In the genomic region with DNA sequence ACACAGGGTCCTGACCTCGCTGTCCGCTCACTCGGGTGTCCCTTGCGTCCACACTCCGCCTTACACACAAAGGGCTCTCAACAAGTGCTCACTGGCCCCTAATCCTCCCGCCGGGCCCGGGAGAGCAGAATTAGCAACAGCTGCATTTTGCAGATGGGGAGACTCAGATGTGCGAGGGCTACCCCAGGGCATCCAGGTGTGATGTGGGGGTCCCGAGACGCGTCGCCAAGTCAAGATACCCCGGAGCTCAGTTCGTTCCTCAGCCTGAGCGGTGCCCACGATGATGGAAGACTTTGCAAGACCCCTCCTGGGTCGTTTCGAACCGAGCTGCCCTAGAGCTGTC, we compare ENCODE assay signal across 8 cellular contexts. TPM values are rescaled to one million over a fixed set of nuclear protein-coding genes. Genes with fewer than 3 reads are reported as not detected.
DNase-seq lines count a peak whose midpoint lies in the region; TF ChIP-seq lines count a peak whose summit lies in the region.

No MANE protein-coding gene starts in this region.

- H3K4me1 Mint-ChIP-seq in CD8-positive, alpha-beta memory T cell: peaks cover 38 to 46% (median 38%) of the 10 kb centered on the region in 3 donors

- H3K4me3 Mint-ChIP-seq in CD8-positive, alpha-beta memory T cell: peak overlapping the region; percentile 71 to 98 (median 92)

- in situ Hi-C loops in HAP-1 (cut with MboI; ENCODE audit: low sequenced_read_pairs): loop anchor here (5.0 to 10.0 kb wide), 2 partner anchors 233 to 570 kb away; a partner anchor contains a TSS

- no peaks in the 10 kb centered on the region for H3K9me3 ChIP-seq in CD8-positive, alpha-beta memory T cell (ENCODE audit: low read length)
- H3K9me3 ChIP-seq in SJSA1 (replicated peaks): no peaks in the 10 kb centered on the region; the same call in none of the 2 replicates
- no peaks in the 10 kb centered on the region for H3K9me3 ChIP-seq in prostate gland
- no peaks in the 10 kb centered on the region for H3K9me3 ChIP-seq in HAP-1

- intact Hi-C loops in prostate gland (cut with DNase I): loop anchor here (5.0 to 10.0 kb wide), 3 partner anchors 228 to 570 kb away; a partner anchor contains a TSS

- no peak for TF ChIP-seq CTCF in fibroblast of the aortic adventitia (IDR thresholded peaks at IDR 0.05; ENCODE audit: insufficient read depth, low read length)
- TF ChIP-seq CTCF in prostate gland (IDR thresholded peaks at IDR 0.05): no peak

- peaks cover 37% of the 10 kb centered on the region for H3K4me1 ChIP-seq in CD8-positive, alpha-beta memory T cell (ENCODE audit: insufficient read depth, low read length)
- H3K4me1 ChIP-seq in SJSA1 (replicated peaks) (peaks cover 14% of the 10 kb centered on the region), prostate gland (replicated peaks) (peaks cover 3% of the 10 kb centered on the region), HAP-1 (peaks cover 2% of the 10 kb centered on the region; the same call in 1 of the 2 replicates)

- H3K4me3 ChIP-seq in CD8-positive, alpha-beta memory T cell (ENCODE audit: low read length): peak overlapping the region; percentile 71
- H3K4me3 ChIP-seq in SJSA1 (peak overlapping the region; percentile 38; the same call in 1 of the 2 replicates), fibroblast of the aortic adventitia (ENCODE audit: low read depth, low read length) (peak overlapping the region; percentile 61), prostate gland (peak overlapping the region; percentile 41 to 50), HAP-1 (no peak overlapping the region)

- peak overlapping the region in 7 of 8 donors; percentile 17 to 98 (median 87) for H3K27ac Mint-ChIP-seq in CD8-positive, alpha-beta memory T cell

- H3K36me3 ChIP-seq in CD8-positive, alpha-beta memory T cell (ENCODE audit: insufficient read depth, low read length): no peaks in the 10 kb centered on the region
- H3K36me3 ChIP-seq in SJSA1 (no peaks in the 10 kb centered on the region), prostate gland (no peaks in the 10 kb centered on the region), HAP-1 (replicated peaks) (no peaks in the 10 kb centered on the region)

- H3K27ac ChIP-seq in CD8-positive, alpha-beta memory T cell (ENCODE audit: low read depth, low read length): no peak overlapping the region
- H3K27ac ChIP-seq in SJSA1 (no peak overlapping the region), prostate gland (no peak overlapping the region)

- TF ChIP-seq POLR2A in prostate gland (IDR thresholded peaks at IDR 0.05): no peak

- POLR2A ChIA-PET in CD8-positive, alpha-beta memory T cell (lab: Charles Lee): interaction anchor here (0.5 kb wide), 1 partner anchor 301 kb away, joined by 3 read pairs; no protein-coding TSS in a partner anchor

- peaks cover 0 to 13% (median 9%) of the 10 kb centered on the region in 5 donors for H3K9me3 Mint-ChIP-seq in CD8-positive, alpha-beta memory T cell

- WGBS in prostate gland: 50% methylated on average over 20 of the region's 20 CpGs

- H3K27me3 Mint-ChIP-seq in CD8-positive, alpha-beta memory T cell: peaks cover 0 to 6% of the 10 kb centered on the region in 2 donors

- CTCF ChIA-PET in CD8-positive, alpha-beta memory T cell (lab: Charles Lee): interaction anchor here (1.2 to 6.4 kb wide), 4 partner anchors 9 to 399 kb away, joined by 5 to 46 read pairs (median 14); a partner anchor contains a TSS

- DNase-seq in CD8-positive, alpha-beta memory T cell: no peak
- DNase-seq in SJSA1 (ENCODE audit: low read depth in 1 of 2, low spot score in 2 of 2): no peak
- DNase-seq in fibroblast of the aortic adventitia (ENCODE audit: low read depth): no peak
- DNase-seq in prostate gland (ENCODE audit: low spot score): no peak
- no peak for DNase-seq in NAMALWA (ENCODE audit: low spot score)
- DNase-seq in NK-92 treated with Interleukin-12 subunit alpha and Interleukin-12 subunit beta, amount 100 ng/mL, for 24 hours (lab: John Stamatoyannopoulos, UW): no peak
- no peak for DNase-seq in HAP-1 (ENCODE audit: low spot score in 2 of 2)
- DNase-seq in NCI-H2171 (lab: John Stamatoyannopoulos, UW): no peak

- peaks cover 2 to 15% (median 7%) of the 10 kb centered on the region in 3 donors for H3K36me3 Mint-ChIP-seq in CD8-positive, alpha-beta memory T cell

- no peaks in the 10 kb centered on the region for H3K27me3 ChIP-seq in CD8-positive, alpha-beta memory T cell (ENCODE audit: insufficient read depth, low read length, poor library complexity, severe bottlenecking)
- H3K27me3 ChIP-seq in SJSA1 (replicated peaks) (peaks cover 18% of the 10 kb centered on the region), prostate gland (replicated peaks; ENCODE audit: insufficient read depth) (no peaks in the 10 kb centered on the region), HAP-1 (ENCODE audit: low read depth) (no peaks in the 10 kb centered on the region; the same call in 1 of the 2 replicates)

RNA-seq across cellular contexts. Expression of a gene that starts 14.9 kb away (rescaled TPM):
- total RNA-seq in CD8-positive, alpha-beta memory T cell: under 1 TPM; 0.31 to 0.38 TPM
- polyA plus RNA-seq in CD8-positive, alpha-beta memory T cell: 1.5 TPM
- not detected in 2 replicates for total RNA-seq in SJSA1 (2014; rRNA removed; shearing (Covaris generic))
- not detected in 2 replicates for total RNA-seq in fibroblast of the aortic adventitia (ENCODE audit: low replicate concordance)
- under 1 TPM in 1 of 2 donors, not detected in 1; 0.11 TPM for total RNA-seq in prostate gland
